19 cellular contexts compared by ENCODE assay signal in genomic region chr3:127016461-127016860, GRCh38.
"Had no signal": no experiment of that assay in that cellular context is flagged by ENCODE, and none has a peak within 500 bp of the region (broad histone marks: within the 10 kb centered on the region; RNA-seq: fewer than 3 reads in every experiment).

No MANE protein-coding gene starts in this region.

- H3K27me3 ChIP-seq: SJSA1 had no signal

- H3K4me3 ChIP-seq: SJSA1, SK-N-MC had no signal

- H3K27ac ChIP-seq: KMS-11, SJSA1, SK-N-MC had no signal

- H3K4me2 ChIP-seq: KMS-11 had no signal

- DNase-seq: MV-4-11, NCI-H1092, NCI-H1105 treated with DMSO at 0.1 percent for 48 hours, NCI-H1417 treated with DMSO at 0.1 percent for 48 hours, NCI-H146, NCI-H1694 treated with DMSO at 0.1 percent for 48 hours, NCI-H1930, NCI-H2081, NCI-H2107, NCI-H2227 treated with DMSO at 0.1 percent for 48 hours, NCI-H524, NCI-H526 treated with DMSO at 0.1 percent for 48 hours, NCI-H748 treated with DMSO at 0.1 percent for 48 hours, Right ventricle myocardium superior, RPMI8226, SIG-M5 had no signal

- H3K9me3 ChIP-seq: SJSA1 had no signal

- H3K9ac ChIP-seq: KMS-11 had no signal
